28 cellular contexts compared by ENCODE assay signal in genomic region chr10:128576916-128577670, GRCh38.
DNase-seq lines count a peak whose midpoint lies in the region; ATAC-seq and TF ChIP-seq lines count a peak whose summit lies in the region.
"Had no signal": no experiment of that assay in that cellular context is flagged by ENCODE, and none has a peak within 500 bp of the region (broad histone marks: within the 10 kb centered on the region; RNA-seq: fewer than 3 reads in every experiment).

No MANE protein-coding gene starts in this region.

- peaks cover 6% of the 10 kb centered on the region; the same call in 1 of the 2 replicates for H3K9me3 Mint-ChIP-seq in WTC11
- peaks cover 3% of the 10 kb centered on the region for H3K9me3 Mint-ChIP-seq in glutamatergic neuron (ENCODE audit: unreplicated experiment)
- no peaks in the 10 kb centered on the region for H3K9me3 Mint-ChIP-seq in nephron progenitor cell
- H3K9me3 Mint-ChIP-seq: memory B cell had no signal

- peak overlapping the region; percentile 79 for H4K8ac ChIP-seq in trophoblast cell (ENCODE audit: low read depth, low read length)

- no peak overlapping the region for H3K9ac ChIP-seq in trophoblast cell (ENCODE audit: low read length)
- H3K9ac ChIP-seq: BLaER1, SK-N-SH had no signal

- DNase-seq in H7 (peak; percentile 58), WTC11 (ENCODE audit: low spot score) (no peak), glutamatergic neuron (no peak), trophoblast cell (peak in 1 of 2 donors; percentile 56), nephron progenitor cell (no peak), cerebellar cortex (ENCODE audit: low spot score) (no peak)
- no peak for DNase-seq in activated CD4-positive, CD25-positive, alpha-beta regulatory T cell (lab: John Stamatoyannopoulos, UW)
- DNase-seq: ACHN; activated CD8-positive, alpha-beta memory T cell treated with anti-CD3 and anti-CD28 coated beads for 24 hours; activated effector memory CD4-positive, alpha-beta T cell treated with anti-CD3 and anti-CD28 coated beads, Interleukin-2, amount 50 U/mL, for 16 hours; activated T-cell treated with anti-CD3 and anti-CD28 coated beads, Interleukin-2, amount 50 U/mL, for 1 hour; cerebellar nuclear complex; foreskin fibroblast; heart right ventricle; immature natural killer cell; KBM-7; NCI-H146; NCI-H446; NCI-H774; nucleus accumbens; SK-N-SH; stimulated activated naive CD4-positive, alpha-beta T cell treated with Interleukin-2 at 50 U/mL for 16 hours; T-helper 17 cell; tibial artery had no signal

- CTCF ChIA-PET in WTC11 (lab: Charles Lee): interaction anchor here (1.6 kb wide), 1 partner anchor 54 kb away, joined by 6 read pairs; no protein-coding TSS in a partner anchor

- H2BK120ac ChIP-seq in trophoblast cell (ENCODE audit: insufficient read depth, low read length, poor library complexity): peak overlapping the region; percentile 89

- H3K4me3 Mint-ChIP-seq in WTC11 (no peak overlapping the region), glutamatergic neuron (ENCODE audit: unreplicated experiment) (no peak overlapping the region), nephron progenitor cell (no peak overlapping the region)
- H3K4me3 Mint-ChIP-seq: immature natural killer cell, memory B cell, T-helper 17 cell had no signal

- peak; percentile 64 for ATAC-seq in WTC11
- ATAC-seq: heart right ventricle, T-helper 17 cell had no signal

- H3K36me3 ChIP-seq in H7 (replicated peaks; ENCODE audit: control insufficient read depth, insufficient read depth, low read length) (no peaks in the 10 kb centered on the region), trophoblast cell (ENCODE audit: control insufficient read depth in 1 of 2, insufficient read depth in 2 of 2, low read length in 2 of 2) (no peaks in the 10 kb centered on the region)
- H3K36me3 ChIP-seq: BLaER1, HAP-1, heart right ventricle, prostate gland, tibial artery had no signal

- H3K27me3 ChIP-seq in H7 (ENCODE audit: control insufficient read depth, insufficient read depth, low read length) (peaks cover 3% of the 10 kb centered on the region; the same call in 1 of the 2 replicates), trophoblast cell (ENCODE audit: insufficient read depth, low read length) (no peaks in the 10 kb centered on the region)
- H3K27me3 ChIP-seq: BLaER1 had no signal

- H3K4me2 ChIP-seq in trophoblast cell (ENCODE audit: low read length): no peak overlapping the region
- H3K4me2 ChIP-seq: BLaER1, SK-N-SH had no signal

- H3K23ac ChIP-seq in trophoblast cell (ENCODE audit: low read length): no peak overlapping the region

- no peak overlapping the region for H4K12ac ChIP-seq in trophoblast cell (ENCODE audit: low read depth, low read length)

- H3K4me3 ChIP-seq in H7 (ENCODE audit: insufficient read depth, low read depth, low read length): no peak overlapping the region
- H3K4me3 ChIP-seq in trophoblast cell (ENCODE audit: low read depth, low read length): no peak overlapping the region
- H3K4me3 ChIP-seq: BLaER1, HAP-1, heart right ventricle, prostate gland, tibial artery had no signal

- H2BK12ac ChIP-seq in trophoblast cell (ENCODE audit: low read length): peak overlapping the region; percentile 98

- no CpG with 5 or more reads among the region's 11 CpGs for WGBS in trophoblast cell (ENCODE audit: extremely low coverage, insufficient coverage, insufficient read length)

- H3K18ac ChIP-seq in trophoblast cell (ENCODE audit: low read length): peak overlapping the region; percentile 67

- peak overlapping the region; percentile 92 for H4K91ac ChIP-seq in trophoblast cell (ENCODE audit: low read depth, low read length)

- H3K79me1 ChIP-seq in trophoblast cell (ENCODE audit: low read length): peaks cover 42% of the 10 kb centered on the region

- no peak overlapping the region for H2AFZ ChIP-seq in trophoblast cell (ENCODE audit: insufficient read depth, low read length, poor library complexity)

- H3K36me3 Mint-ChIP-seq in WTC11 (peaks cover 12% of the 10 kb centered on the region), glutamatergic neuron (ENCODE audit: unreplicated experiment) (no peaks in the 10 kb centered on the region), nephron progenitor cell (ENCODE audit: low read depth) (no peaks in the 10 kb centered on the region)
- H3K36me3 Mint-ChIP-seq: immature natural killer cell, memory B cell had no signal

- no peaks in the 10 kb centered on the region for H3K9me3 ChIP-seq in trophoblast cell (ENCODE audit: insufficient read depth, low read depth, low read length)
- H3K9me3 ChIP-seq: BLaER1, HAP-1, heart right ventricle, prostate gland, SK-N-SH, tibial artery had no signal

- TF ChIP-seq CTCF in WTC11 (IDR thresholded peaks at IDR 0.05) (no peak), glutamatergic neuron (IDR thresholded peaks at IDR 0.05; ENCODE audit: partially characterized antibody, unreplicated experiment) (no peak), nephron progenitor cell (IDR thresholded peaks at IDR 0.05) (no peak)

- POLR2A ChIA-PET in WTC11 (lab: Charles Lee): no interaction called here

- H2AK5ac ChIP-seq in trophoblast cell (ENCODE audit: low read length): peak overlapping the region; percentile 87

- H3K4ac ChIP-seq in trophoblast cell (ENCODE audit: low read depth, low read length): peak overlapping the region; percentile 48

- H3K27me3 Mint-ChIP-seq in WTC11 (ENCODE audit: low read depth) (peaks cover 27% of the 10 kb centered on the region), glutamatergic neuron (ENCODE audit: unreplicated experiment) (peaks cover 2% of the 10 kb centered on the region), nephron progenitor cell (ENCODE audit: low read depth, poor library complexity) (peaks cover 15% of the 10 kb centered on the region)

- peak overlapping the region; percentile 61 for H3K27ac Mint-ChIP-seq in WTC11
- H3K27ac Mint-ChIP-seq in glutamatergic neuron (ENCODE audit: unreplicated experiment): peak overlapping the region; percentile 84
- no peak overlapping the region for H3K27ac Mint-ChIP-seq in nephron progenitor cell
- H3K27ac Mint-ChIP-seq: immature natural killer cell, memory B cell, T-helper 17 cell had no signal

- H2BK5ac ChIP-seq in trophoblast cell (ENCODE audit: low read depth, low read length, poor library complexity): peak overlapping the region; percentile 50

- peak overlapping the region; percentile 63 for H3K14ac ChIP-seq in trophoblast cell (ENCODE audit: low read length)

- H3K27ac ChIP-seq in trophoblast cell (ENCODE audit: low read depth, low read length): no peak overlapping the region
- H3K27ac ChIP-seq: BLaER1, heart right ventricle, prostate gland, tibial artery had no signal

- H3K4me1 Mint-ChIP-seq in WTC11 (peaks cover 72% of the 10 kb centered on the region), glutamatergic neuron (ENCODE audit: low read depth, unreplicated experiment) (peaks cover 44% of the 10 kb centered on the region), nephron progenitor cell (peaks cover 43% of the 10 kb centered on the region)
- H3K4me1 Mint-ChIP-seq: immature natural killer cell, memory B cell, T-helper 17 cell had no signal

- H3K79me2 ChIP-seq in trophoblast cell (ENCODE audit: control insufficient read depth, insufficient read depth, low read length, poor library complexity): no peaks in the 10 kb centered on the region

- peaks cover 13 to 27% of the 10 kb centered on the region in 2 experiments for H3K4me1 ChIP-seq in trophoblast cell (ENCODE audit: control insufficient read depth in 1 of 2, insufficient read depth in 2 of 2, low read length in 2 of 2)
- H3K4me1 ChIP-seq: BLaER1, HAP-1, heart right ventricle, prostate gland, tibial artery had no signal

TF ChIP-seq in WTC11, 78 proteins besides CTCF, POLR2A, EP300 and RAD21:
- TF ChIP-seq ATF6 (CRISPR knock-in tag; IDR thresholded peaks at IDR 0.05) (no peak), NFYB (CRISPR knock-in tag; conservative IDR thresholded peaks at IDR 0.05; ENCODE audit: low read depth) (peak; percentile 22; the same call in 1 of the 2 replicates), MXD4 (CRISPR knock-in tag; IDR thresholded peaks at IDR 0.05; ENCODE audit: borderline replicate concordance) (no peak), TCF7 (CRISPR knock-in tag; IDR thresholded peaks at IDR 0.05; ENCODE audit: low read depth) (no peak), SOX15 (CRISPR knock-in tag; IDR thresholded peaks at IDR 0.05) (no peak), MAX (CRISPR knock-in tag; IDR thresholded peaks at IDR 0.05) (peak; percentile 70), ZSCAN18 (CRISPR knock-in tag; IDR thresholded peaks at IDR 0.05) (no peak)
TF ChIP-seq in WTC11: peak in this region for 2.
